ENCODE assay signal across 1 cellular context in the genomic region with DNA sequence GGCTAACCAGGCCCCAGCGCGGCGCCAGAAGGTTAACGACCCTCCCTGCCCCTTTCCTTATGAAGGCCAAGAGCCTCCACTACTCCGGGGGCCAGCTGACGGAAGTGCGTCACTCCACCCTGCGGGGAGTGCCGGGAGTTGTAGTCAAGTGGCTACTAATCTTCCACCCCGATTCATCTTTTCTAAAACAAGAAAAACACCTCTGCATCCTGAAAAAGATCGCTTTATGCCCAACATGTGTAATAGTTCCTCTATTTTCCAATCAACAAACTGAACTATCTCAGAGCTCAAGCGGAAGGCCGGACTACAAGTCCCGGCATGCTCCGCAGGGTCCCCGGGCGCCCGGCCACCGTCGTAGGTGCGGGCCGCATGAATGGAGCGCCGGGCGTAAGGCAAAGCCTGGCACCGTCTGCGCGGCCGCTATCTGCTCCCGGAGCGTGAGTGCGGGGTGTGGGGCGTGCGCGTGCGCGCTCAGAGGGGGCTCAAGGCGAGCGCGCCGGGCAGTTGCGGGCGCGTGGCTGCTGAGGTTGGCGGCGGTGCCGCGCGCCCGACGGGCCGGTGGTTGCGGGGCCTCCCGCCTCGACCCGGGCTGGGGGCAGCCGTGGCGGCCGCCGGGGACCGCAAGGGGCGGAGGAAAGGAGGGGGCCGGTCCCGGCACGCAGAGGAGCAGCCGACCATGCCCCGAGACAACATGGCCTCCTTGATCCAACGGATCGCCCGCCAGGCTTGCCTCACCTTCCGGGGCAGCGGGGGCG.
TF ChIP-seq lines count a peak whose summit lies in the region.

A gene (plus strand): TSS at position 337 of the 755 bp plus-strand sequence. CDS start 340 bp downstream, at position 677.

TF ChIP-seq in HepG2, 621 proteins besides CTCF, POLR2A, EP300 and RAD21 (continued from another document and continues in another):
- TF ChIP-seq, protein P1, sequence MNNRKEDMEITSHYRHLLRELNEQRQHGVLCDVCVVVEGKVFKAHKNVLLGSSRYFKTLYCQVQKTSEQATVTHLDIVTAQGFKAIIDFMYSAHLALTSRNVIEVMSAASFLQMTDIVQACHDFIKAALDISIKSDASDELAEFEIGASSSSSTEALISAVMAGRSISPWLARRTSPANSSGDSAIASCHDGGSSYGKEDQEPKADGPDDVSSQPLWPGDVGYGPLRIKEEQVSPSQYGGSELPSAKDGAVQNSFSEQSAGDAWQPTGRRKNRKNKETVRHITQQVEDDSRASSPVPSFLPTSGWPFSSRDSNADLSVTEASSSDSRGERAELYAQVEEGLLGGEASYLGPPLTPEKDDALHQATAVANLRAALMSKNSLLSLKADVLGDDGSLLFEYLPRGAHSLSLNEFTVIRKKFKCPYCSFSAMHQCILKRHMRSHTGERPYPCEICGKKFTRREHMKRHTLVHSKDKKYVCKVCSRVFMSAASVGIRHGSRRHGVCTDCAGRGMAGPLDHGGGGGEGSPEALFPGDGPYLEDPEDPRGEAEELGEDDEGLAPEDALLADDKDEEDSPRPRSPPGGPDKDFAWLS (CRISPR knock-in tag; IDR thresholded peaks at IDR 0.05; ENCODE audit: borderline replicate concordance), result no peak
- TF ChIP-seq ZNF34 (CRISPR knock-in tag; IDR thresholded peaks at IDR 0.05; ENCODE audit: borderline replicate concordance) (no peak), RFX1 (IDR thresholded peaks at IDR 0.05) (no peak), SRSF4 (IDR thresholded peaks at IDR 0.05; ENCODE audit: low read depth, low read length, poor library complexity, severe bottlenecking) (no peak), TBP (CRISPR knock-in tag; IDR thresholded peaks at IDR 0.05) (no peak), ZNF333 (CRISPR knock-in tag; IDR thresholded peaks at IDR 0.05; ENCODE audit: borderline replicate concordance) (no peak), GABPB1 (CRISPR knock-in tag; IDR thresholded peaks at IDR 0.05) (peak; percentile 96), YEATS4 (CRISPR knock-in tag; IDR thresholded peaks at IDR 0.05; ENCODE audit: borderline replicate concordance) (no peak; the same call in 1 of the 2 replicates), PRMT3 (CRISPR knock-in tag; IDR thresholded peaks at IDR 0.05; ENCODE audit: borderline replicate concordance, low read depth) (no peak), ZNF451 (CRISPR knock-in tag; IDR thresholded peaks at IDR 0.05) (peak; percentile 29; the same call in 1 of the 2 replicates), ZNF816 (CRISPR knock-in tag; IDR thresholded peaks at IDR 0.05; ENCODE audit: borderline replicate concordance) (no peak; the same call in 1 of the 2 replicates), TCF7 (IDR thresholded peaks at IDR 0.05; ENCODE audit: low read depth) (no peak), CAMTA2 (CRISPR knock-in tag; IDR thresholded peaks at IDR 0.05; ENCODE audit: borderline replicate concordance) (no peak), HNRNPUL1 (IDR thresholded peaks at IDR 0.05; ENCODE audit: low read depth, low read length) (no peak), ZSCAN12 (CRISPR knock-in tag; IDR thresholded peaks at IDR 0.05) (peak; percentile 29; the same call in 1 of the 2 replicates), ZNF563 (CRISPR knock-in tag; IDR thresholded peaks at IDR 0.05) (no peak), SIN3A (IDR thresholded peaks at IDR 0.05; ENCODE audit: borderline replicate concordance, low read depth, low read length) (peak; percentile 57; the same call in 1 of the 2 replicates), XBP1 (CRISPR knock-in tag; IDR thresholded peaks at IDR 0.05) (no peak), TBL1XR1 (IDR thresholded peaks at IDR 0.05; ENCODE audit: borderline replicate concordance, low read length, partially characterized antibody) (no peak), KLF15 (CRISPR knock-in tag; IDR thresholded peaks at IDR 0.05; ENCODE audit: borderline replicate concordance) (no peak), ZNF703 (CRISPR knock-in tag; IDR thresholded peaks at IDR 0.05; ENCODE audit: borderline replicate concordance) (no peak), NR2C2 (CRISPR knock-in tag; IDR thresholded peaks at IDR 0.05; ENCODE audit: borderline replicate concordance) (peak; percentile 80), ZNF605 (CRISPR knock-in tag; IDR thresholded peaks at IDR 0.05) (no peak), ZNF460 (CRISPR knock-in tag; IDR thresholded peaks at IDR 0.05; ENCODE audit: borderline replicate concordance) (no peak), MIXL1 (CRISPR knock-in tag; IDR thresholded peaks at IDR 0.05) (no peak), ZNF274 (CRISPR knock-in tag; IDR thresholded peaks at IDR 0.05) (0 out of 2 replicates have a peak, but pooled peaks have one; percentile 8), MAF1 (CRISPR knock-in tag; IDR thresholded peaks at IDR 0.05; ENCODE audit: borderline replicate concordance) (no peak), ZNF382 (CRISPR knock-in tag; IDR thresholded peaks at IDR 0.05; ENCODE audit: borderline replicate concordance) (no peak), ZNF569 (CRISPR knock-in tag; IDR thresholded peaks at IDR 0.05; ENCODE audit: borderline replicate concordance) (no peak), ZFX (CRISPR knock-in tag; IDR thresholded peaks at IDR 0.05; ENCODE audit: low read depth) (peak; percentile 93), FOXC1 (CRISPR knock-in tag; IDR thresholded peaks at IDR 0.05; ENCODE audit: borderline replicate concordance) (no peak; the same call in 1 of the 2 replicates), ZNF251 (CRISPR knock-in tag; IDR thresholded peaks at IDR 0.05) (no peak), ZKSCAN1 (IDR thresholded peaks at IDR 0.05; ENCODE audit: low read length) (no peak), PPARG (CRISPR knock-in tag; conservative IDR thresholded peaks at IDR 0.05) (0 out of 2 replicates have a peak, but pooled peaks have one; percentile 10), NCOA5 (CRISPR knock-in tag; IDR thresholded peaks at IDR 0.05) (no peak), ZSCAN9 (CRISPR knock-in tag; IDR thresholded peaks at IDR 0.05; ENCODE audit: borderline replicate concordance) (peak; percentile 32; the same call in 1 of the 2 replicates), ELF1 (CRISPR knock-in tag; IDR thresholded peaks at IDR 0.05) (peak; percentile 58), ARID2 (CRISPR knock-in tag; IDR thresholded peaks at IDR 0.05; ENCODE audit: borderline replicate concordance) (no peak), ETV5 (CRISPR knock-in tag; IDR thresholded peaks at IDR 0.05; ENCODE audit: borderline replicate concordance) (no peak), CENPX (CRISPR knock-in tag; IDR thresholded peaks at IDR 0.05) (no peak), MLLT10 (CRISPR knock-in tag; IDR thresholded peaks at IDR 0.05) (no peak), ERF (CRISPR knock-in tag; IDR thresholded peaks at IDR 0.05) (no peak; the same call in 1 of the 2 replicates)
- TF ChIP-seq, protein P2, sequence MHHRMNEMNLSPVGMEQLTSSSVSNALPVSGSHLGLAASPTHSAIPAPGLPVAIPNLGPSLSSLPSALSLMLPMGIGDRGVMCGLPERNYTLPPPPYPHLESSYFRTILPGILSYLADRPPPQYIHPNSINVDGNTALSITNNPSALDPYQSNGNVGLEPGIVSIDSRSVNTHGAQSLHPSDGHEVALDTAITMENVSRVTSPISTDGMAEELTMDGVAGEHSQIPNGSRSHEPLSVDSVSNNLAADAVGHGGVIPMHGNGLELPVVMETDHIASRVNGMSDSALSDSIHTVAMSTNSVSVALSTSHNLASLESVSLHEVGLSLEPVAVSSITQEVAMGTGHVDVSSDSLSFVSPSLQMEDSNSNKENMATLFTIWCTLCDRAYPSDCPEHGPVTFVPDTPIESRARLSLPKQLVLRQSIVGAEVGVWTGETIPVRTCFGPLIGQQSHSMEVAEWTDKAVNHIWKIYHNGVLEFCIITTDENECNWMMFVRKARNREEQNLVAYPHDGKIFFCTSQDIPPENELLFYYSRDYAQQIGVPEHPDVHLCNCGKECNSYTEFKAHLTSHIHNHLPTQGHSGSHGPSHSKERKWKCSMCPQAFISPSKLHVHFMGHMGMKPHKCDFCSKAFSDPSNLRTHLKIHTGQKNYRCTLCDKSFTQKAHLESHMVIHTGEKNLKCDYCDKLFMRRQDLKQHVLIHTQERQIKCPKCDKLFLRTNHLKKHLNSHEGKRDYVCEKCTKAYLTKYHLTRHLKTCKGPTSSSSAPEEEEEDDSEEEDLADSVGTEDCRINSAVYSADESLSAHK (CRISPR knock-in tag; IDR thresholded peaks at IDR 0.05; ENCODE audit: borderline replicate concordance), result no peak
- TF ChIP-seq, protein P3, sequence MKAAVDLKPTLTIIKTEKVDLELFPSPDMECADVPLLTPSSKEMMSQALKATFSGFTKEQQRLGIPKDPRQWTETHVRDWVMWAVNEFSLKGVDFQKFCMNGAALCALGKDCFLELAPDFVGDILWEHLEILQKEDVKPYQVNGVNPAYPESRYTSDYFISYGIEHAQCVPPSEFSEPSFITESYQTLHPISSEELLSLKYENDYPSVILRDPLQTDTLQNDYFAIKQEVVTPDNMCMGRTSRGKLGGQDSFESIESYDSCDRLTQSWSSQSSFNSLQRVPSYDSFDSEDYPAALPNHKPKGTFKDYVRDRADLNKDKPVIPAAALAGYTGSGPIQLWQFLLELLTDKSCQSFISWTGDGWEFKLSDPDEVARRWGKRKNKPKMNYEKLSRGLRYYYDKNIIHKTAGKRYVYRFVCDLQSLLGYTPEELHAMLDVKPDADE (CRISPR knock-in tag; IDR thresholded peaks at IDR 0.05), result no peak
- TF ChIP-seq, protein P4, sequence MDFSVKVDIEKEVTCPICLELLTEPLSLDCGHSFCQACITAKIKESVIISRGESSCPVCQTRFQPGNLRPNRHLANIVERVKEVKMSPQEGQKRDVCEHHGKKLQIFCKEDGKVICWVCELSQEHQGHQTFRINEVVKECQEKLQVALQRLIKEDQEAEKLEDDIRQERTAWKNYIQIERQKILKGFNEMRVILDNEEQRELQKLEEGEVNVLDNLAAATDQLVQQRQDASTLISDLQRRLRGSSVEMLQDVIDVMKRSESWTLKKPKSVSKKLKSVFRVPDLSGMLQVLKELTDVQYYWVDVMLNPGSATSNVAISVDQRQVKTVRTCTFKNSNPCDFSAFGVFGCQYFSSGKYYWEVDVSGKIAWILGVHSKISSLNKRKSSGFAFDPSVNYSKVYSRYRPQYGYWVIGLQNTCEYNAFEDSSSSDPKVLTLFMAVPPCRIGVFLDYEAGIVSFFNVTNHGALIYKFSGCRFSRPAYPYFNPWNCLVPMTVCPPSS (IDR thresholded peaks at IDR 0.05), result no peak
- TF ChIP-seq, protein P5, sequence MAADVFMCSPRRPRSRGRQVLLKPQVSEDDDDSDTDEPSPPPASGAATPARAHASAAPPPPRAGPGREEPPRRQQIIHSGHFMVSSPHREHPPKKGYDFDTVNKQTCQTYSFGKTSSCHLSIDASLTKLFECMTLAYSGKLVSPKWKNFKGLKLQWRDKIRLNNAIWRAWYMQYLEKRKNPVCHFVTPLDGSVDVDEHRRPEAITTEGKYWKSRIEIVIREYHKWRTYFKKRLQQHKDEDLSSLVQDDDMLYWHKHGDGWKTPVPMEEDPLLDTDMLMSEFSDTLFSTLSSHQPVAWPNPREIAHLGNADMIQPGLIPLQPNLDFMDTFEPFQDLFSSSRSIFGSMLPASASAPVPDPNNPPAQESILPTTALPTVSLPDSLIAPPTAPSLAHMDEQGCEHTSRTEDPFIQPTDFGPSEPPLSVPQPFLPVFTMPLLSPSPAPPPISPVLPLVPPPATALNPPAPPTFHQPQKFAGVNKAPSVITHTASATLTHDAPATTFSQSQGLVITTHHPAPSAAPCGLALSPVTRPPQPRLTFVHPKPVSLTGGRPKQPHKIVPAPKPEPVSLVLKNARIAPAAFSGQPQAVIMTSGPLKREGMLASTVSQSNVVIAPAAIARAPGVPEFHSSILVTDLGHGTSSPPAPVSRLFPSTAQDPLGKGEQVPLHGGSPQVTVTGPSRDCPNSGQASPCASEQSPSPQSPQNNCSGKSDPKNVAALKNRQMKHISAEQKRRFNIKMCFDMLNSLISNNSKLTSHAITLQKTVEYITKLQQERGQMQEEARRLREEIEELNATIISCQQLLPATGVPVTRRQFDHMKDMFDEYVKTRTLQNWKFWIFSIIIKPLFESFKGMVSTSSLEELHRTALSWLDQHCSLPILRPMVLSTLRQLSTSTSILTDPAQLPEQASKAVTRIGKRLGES (CRISPR knock-in tag; IDR thresholded peaks at IDR 0.05; ENCODE audit: borderline replicate concordance), result no peak
- TF ChIP-seq, protein P6, sequence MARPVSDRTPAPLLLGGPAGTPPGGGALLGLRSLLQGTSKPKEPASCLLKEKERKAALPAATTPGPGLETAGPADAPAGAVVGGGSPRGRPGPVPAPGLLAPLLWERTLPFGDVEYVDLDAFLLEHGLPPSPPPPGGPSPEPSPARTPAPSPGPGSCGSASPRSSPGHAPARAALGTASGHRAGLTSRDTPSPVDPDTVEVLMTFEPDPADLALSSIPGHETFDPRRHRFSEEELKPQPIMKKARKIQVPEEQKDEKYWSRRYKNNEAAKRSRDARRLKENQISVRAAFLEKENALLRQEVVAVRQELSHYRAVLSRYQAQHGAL (CRISPR knock-in tag; IDR thresholded peaks at IDR 0.05; ENCODE audit: not compliant biosample characterization), result no peak
- TF ChIP-seq, protein P7, sequence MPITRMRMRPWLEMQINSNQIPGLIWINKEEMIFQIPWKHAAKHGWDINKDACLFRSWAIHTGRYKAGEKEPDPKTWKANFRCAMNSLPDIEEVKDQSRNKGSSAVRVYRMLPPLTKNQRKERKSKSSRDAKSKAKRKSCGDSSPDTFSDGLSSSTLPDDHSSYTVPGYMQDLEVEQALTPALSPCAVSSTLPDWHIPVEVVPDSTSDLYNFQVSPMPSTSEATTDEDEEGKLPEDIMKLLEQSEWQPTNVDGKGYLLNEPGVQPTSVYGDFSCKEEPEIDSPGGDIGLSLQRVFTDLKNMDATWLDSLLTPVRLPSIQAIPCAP (CRISPR knock-in tag; IDR thresholded peaks at IDR 0.05; ENCODE audit: low read depth), result no peak
- TF ChIP-seq, protein P8, sequence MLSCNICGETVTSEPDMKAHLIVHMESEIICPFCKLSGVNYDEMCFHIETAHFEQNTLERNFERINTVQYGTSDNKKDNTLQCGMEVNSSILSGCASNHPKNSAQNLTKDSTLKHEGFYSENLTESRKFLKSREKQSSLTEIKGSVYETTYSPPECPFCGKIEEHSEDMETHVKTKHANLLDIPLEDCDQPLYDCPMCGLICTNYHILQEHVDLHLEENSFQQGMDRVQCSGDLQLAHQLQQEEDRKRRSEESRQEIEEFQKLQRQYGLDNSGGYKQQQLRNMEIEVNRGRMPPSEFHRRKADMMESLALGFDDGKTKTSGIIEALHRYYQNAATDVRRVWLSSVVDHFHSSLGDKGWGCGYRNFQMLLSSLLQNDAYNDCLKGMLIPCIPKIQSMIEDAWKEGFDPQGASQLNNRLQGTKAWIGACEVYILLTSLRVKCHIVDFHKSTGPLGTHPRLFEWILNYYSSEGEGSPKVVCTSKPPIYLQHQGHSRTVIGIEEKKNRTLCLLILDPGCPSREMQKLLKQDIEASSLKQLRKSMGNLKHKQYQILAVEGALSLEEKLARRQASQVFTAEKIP (CRISPR knock-in tag; IDR thresholded peaks at IDR 0.05; ENCODE audit: borderline replicate concordance), result no peak
- TF ChIP-seq, protein P9, sequence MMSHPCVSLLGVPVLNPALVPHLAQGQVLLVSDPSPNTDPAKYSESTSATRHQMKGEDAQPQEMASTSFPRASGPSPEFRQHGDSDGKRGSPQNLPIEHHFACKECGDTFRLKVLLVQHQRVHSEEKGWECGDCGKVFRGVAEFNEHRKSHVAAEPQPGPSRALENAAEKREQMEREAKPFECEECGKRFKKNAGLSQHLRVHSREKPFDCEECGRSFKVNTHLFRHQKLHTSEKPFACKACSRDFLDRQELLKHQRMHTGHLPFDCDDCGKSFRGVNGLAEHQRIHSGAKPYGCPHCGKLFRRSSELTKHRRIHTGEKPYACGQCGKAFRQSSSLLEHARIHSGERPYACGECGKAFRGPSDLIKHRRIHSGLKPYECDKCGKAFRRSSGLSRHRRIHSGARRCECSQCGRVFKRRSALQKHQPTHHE (CRISPR knock-in tag; IDR thresholded peaks at IDR 0.05; ENCODE audit: borderline replicate concordance), result no peak
- TF ChIP-seq, protein P10, sequence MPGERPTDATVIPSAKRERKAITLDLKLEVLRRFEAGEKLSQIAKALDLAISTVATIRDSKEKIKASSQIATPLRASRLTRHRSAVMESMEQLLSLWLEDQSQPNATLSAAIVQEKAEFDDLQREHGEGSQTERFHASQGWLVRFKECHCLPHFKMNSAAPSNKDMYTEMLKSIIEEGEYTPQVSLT (CRISPR knock-in tag; IDR thresholded peaks at IDR 0.05; ENCODE audit: borderline replicate concordance, low read depth), result no peak
